ENCODE assay signal across 29 cellular contexts in genomic region chr12:88706286-88706685, GRCh38.
"Had no signal": no experiment of that assay in that cellular context is flagged by ENCODE, and none has a peak within 500 bp of the region (broad histone marks: within the 10 kb centered on the region; RNA-seq: fewer than 3 reads in every experiment).

No MANE protein-coding gene starts in this region.

- DNase-seq: activated CD4-positive, alpha-beta T cell treated with anti-CD3 and anti-CD28 coated beads for 36 hours; activated CD4-positive, alpha-beta T cell treated with anti-CD3 and anti-CD28 coated beads, Interleukin-2, amount 50 U/mL, for 4 hours; activated CD4-positive, CD25-positive, alpha-beta regulatory T cell; activated gamma-delta T cell; activated naive CD4-positive, alpha-beta T cell treated with anti-CD3 and anti-CD28 coated beads, Interleukin-2, amount 10 ng/mL, durations not matched to agents 7 days and 5 days; activated naive CD8-positive, alpha-beta T cell treated with anti-CD3 and anti-CD28 coated beads, Interleukin-2, amount 10 ng/mL, durations not matched to agents 7 days and 5 days; activated T-cell treated with anti-CD3 and anti-CD28 coated beads, Interleukin-2, amount 50 U/mL, for 1 hour; brain microvascular endothelial cell; caudate nucleus; cortex of kidney; foreskin keratinocyte; heart left ventricle; hypothalamus; immature natural killer cell; kidney; left colon; midbrain; naive thymus-derived CD4-positive, alpha-beta T cell; nucleus accumbens; psoas muscle; sigmoid colon; small intestine; stimulated activated CD4-positive, alpha-beta T cell treated with anti-CD3 and anti-CD28 coated beads, Interleukin-4, amount 100 ng/mL, for 24 hours; stimulated activated naive CD8-positive, alpha-beta T cell treated with anti-CD3 and anti-CD28 coated beads, Interleukin-15, amount 100 ng/mL, for 72 hours; substantia nigra had no signal

- ATAC-seq: activated CD4-positive, alpha-beta T cell treated with anti-CD3 and anti-CD28 coated beads for 36 hours; foreskin keratinocyte; heart left ventricle; left colon; naive thymus-derived CD4-positive, alpha-beta T cell; psoas muscle; stimulated activated effector memory CD8-positive, alpha-beta T cell treated with anti-CD3 and anti-CD28 coated beads, Interleukin-12 subunit alpha, Interleukin-12 subunit beta, amount 100 ng/mL, for 72 hours; stimulated activated naive CD8-positive, alpha-beta T cell treated with anti-CD3 and anti-CD28 coated beads, Interleukin-15, amount 100 ng/mL, for 72 hours had no signal

- H3K4me3 ChIP-seq: ascending aorta, esophagus muscularis mucosa, heart left ventricle, psoas muscle, sigmoid colon, vagina had no signal
